ENCODE assay signal across 26 cellular contexts in the genomic region with DNA sequence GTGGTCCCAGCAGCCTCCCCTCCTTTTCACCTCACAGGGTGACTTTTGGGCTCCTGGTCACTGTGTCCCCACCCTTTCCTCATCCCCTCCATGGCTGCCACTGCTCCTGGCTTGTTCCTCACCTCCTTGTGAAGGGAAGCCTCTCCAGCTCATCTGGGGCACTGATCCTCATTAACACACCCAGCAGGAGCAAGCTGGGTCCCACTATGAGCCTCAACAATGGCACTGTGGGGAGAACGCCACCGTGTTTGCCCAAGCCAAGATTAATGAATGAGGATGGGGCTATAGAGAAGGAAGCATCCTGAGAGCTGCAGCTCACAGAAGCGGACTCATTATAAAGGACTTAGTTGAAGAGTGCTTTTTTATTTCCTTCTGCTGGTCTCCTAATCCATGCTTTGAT.
"Had no signal": no experiment of that assay in that cellular context is flagged by ENCODE, and none has a peak within 500 bp of the region (broad histone marks: within the 10 kb centered on the region; RNA-seq: fewer than 3 reads in every experiment).

No MANE protein-coding gene starts in this region.

- H3K9me3 ChIP-seq: ascending aorta had no signal

- H3K27me3 ChIP-seq: ascending aorta, cardiac muscle cell had no signal

- H3K9me3 Mint-ChIP-seq: activated CD4-positive, alpha-beta T cell treated with anti-CD3 and anti-CD28 coated beads, Interleukin-2, amount 10 ng/mL, durations not matched to agents 7 days and 5 days; activated naive CD8-positive, alpha-beta T cell treated with anti-CD3 and anti-CD28 coated beads, Interleukin-2, amount 50 U/mL, for 24 hours; activated T-cell treated with anti-CD3 and anti-CD28 coated beads, Interleukin-2, amount 50 U/mL, for 4 hours; brain had no signal

- H3K27ac ChIP-seq: ascending aorta, cardiac muscle cell, SK-N-MC had no signal

- H3K27me3 Mint-ChIP-seq: activated CD4-positive, alpha-beta memory T cell treated with anti-CD3 and anti-CD28 coated beads for 36 hours; activated CD4-positive, alpha-beta T cell treated with anti-CD3 and anti-CD28 coated beads, Interleukin-2, amount 10 ng/mL, durations not matched to agents 7 days and 5 days; activated naive CD8-positive, alpha-beta T cell treated with anti-CD3 and anti-CD28 coated beads, Interleukin-2, amount 50 U/mL, for 24 hours had no signal

- ATAC-seq: activated naive CD4-positive, alpha-beta T cell treated with anti-CD3 and anti-CD28 coated beads, Interleukin-2, amount 50 U/mL, for 72 hours; activated naive CD8-positive, alpha-beta T cell treated with anti-CD3 and anti-CD28 coated beads, Interleukin-2, amount 50 U/mL, for 24 hours; activated T-cell treated with anti-CD3 and anti-CD28 coated beads, Interleukin-2, amount 50 U/mL, for 4 hours; Right ventricle myocardium inferior; T-cell had no signal

- H3K4me3 Mint-ChIP-seq: activated CD4-positive, alpha-beta memory T cell treated with anti-CD3 and anti-CD28 coated beads for 36 hours; activated CD4-positive, alpha-beta T cell treated with anti-CD3 and anti-CD28 coated beads, Interleukin-2, amount 10 ng/mL, durations not matched to agents 7 days and 5 days; activated naive CD8-positive, alpha-beta T cell treated with anti-CD3 and anti-CD28 coated beads, Interleukin-2, amount 50 U/mL, for 24 hours; activated T-cell treated with anti-CD3 and anti-CD28 coated beads, Interleukin-2, amount 50 U/mL, for 4 hours; brain; T-cell had no signal

- H3K4me1 Mint-ChIP-seq: activated CD4-positive, alpha-beta T cell treated with anti-CD3 and anti-CD28 coated beads, Interleukin-2, amount 10 ng/mL, durations not matched to agents 7 days and 5 days; activated naive CD8-positive, alpha-beta T cell treated with anti-CD3 and anti-CD28 coated beads, Interleukin-2, amount 50 U/mL, for 24 hours; brain; T-cell had no signal

- H3K36me3 Mint-ChIP-seq: activated CD4-positive, alpha-beta memory T cell treated with anti-CD3 and anti-CD28 coated beads for 36 hours; activated naive CD4-positive, alpha-beta T cell treated with anti-CD3 and anti-CD28 coated beads, Interleukin-2, amount 50 U/mL, for 72 hours; brain; T-cell had no signal

- H3K27ac Mint-ChIP-seq: activated CD4-positive, alpha-beta memory T cell treated with anti-CD3 and anti-CD28 coated beads for 36 hours; activated CD4-positive, alpha-beta T cell treated with anti-CD3 and anti-CD28 coated beads, Interleukin-2, amount 10 ng/mL, durations not matched to agents 7 days and 5 days; activated naive CD4-positive, alpha-beta T cell treated with anti-CD3 and anti-CD28 coated beads, Interleukin-2, amount 50 U/mL, for 72 hours; activated naive CD8-positive, alpha-beta T cell treated with anti-CD3 and anti-CD28 coated beads, Interleukin-2, amount 50 U/mL, for 24 hours; brain; T-cell had no signal

- DNase-seq: activated CD4-positive, alpha-beta memory T cell treated with anti-CD3 and anti-CD28 coated beads for 36 hours; activated CD4-positive, alpha-beta T cell treated with anti-CD3 and anti-CD28 coated beads, Interleukin-2, amount 10 ng/mL, durations not matched to agents 7 days and 5 days; activated CD4-positive, CD25-positive, alpha-beta regulatory T cell; activated CD8-positive, alpha-beta memory T cell treated with anti-CD3 and anti-CD28 coated beads for 24 hours; activated effector memory CD4-positive, alpha-beta T cell treated with anti-CD3 and anti-CD28 coated beads, Interleukin-2, amount 50 U/mL, for 16 hours; activated naive CD4-positive, alpha-beta T cell treated with Interleukin-2 at 50 U/mL for 16 hours; activated naive CD8-positive, alpha-beta T cell treated with anti-CD3 and anti-CD28 coated beads, Interleukin-2, amount 50 U/mL, for 24 hours; activated T-cell treated with anti-CD3 and anti-CD28 coated beads, Interleukin-2, amount 50 U/mL, for 4 hours; amniotic stem cell; Kasumi-1; KBM-7; NCI-H1048; NCI-H146; NCI-H187 treated with DMSO at 0.1 percent for 48 hours; NCI-H2107; NCI-H526; RPMI8226; T-cell; T-helper 2 cell; T1000 had no signal

- H3K4me3 ChIP-seq: ascending aorta, cardiac muscle cell, SK-N-MC had no signal

- H3K4me1 ChIP-seq: ascending aorta had no signal

- H3K36me3 ChIP-seq: ascending aorta, cardiac muscle cell had no signal
